In genomic region chr5:176599749-176600430, GRCh38 we compare ENCODE assay signal across 5 cellular contexts. TPM values are rescaled to one million over a fixed set of nuclear protein-coding genes. Genes with fewer than 3 reads are reported as not detected.
"Had no signal": no experiment of that assay in that cellular context is flagged by ENCODE, and none has a peak within 500 bp of the region (broad histone marks: within the 10 kb centered on the region; RNA-seq: fewer than 3 reads in every experiment).

No MANE protein-coding gene starts in this region.

RNA-seq across cellular contexts. Expression of gene SNCB, which starts 30.4 kb away (rescaled TPM):
- total RNA-seq: activated CD8-positive, alpha-beta memory T cell treated with anti-CD3 and anti-CD28 coated beads, Interleukin-2, amount 10 ng/mL, durations not matched to agents 7 days and 5 days; activated naive CD4-positive, alpha-beta T cell treated with anti-CD3 and anti-CD28 coated beads for 36 hours; T-helper 2 cell treated with Interferon-gamma antibody and Interleukin-4, amounts not matched to agents 100 ng/mL and 5 ng/mL, for 36 hours had no signal

RNA-seq across cellular contexts. Expression of gene EIF4E1B, which starts 30.6 kb away (rescaled TPM):
- total RNA-seq: activated CD8-positive, alpha-beta memory T cell treated with anti-CD3 and anti-CD28 coated beads, Interleukin-2, amount 10 ng/mL, durations not matched to agents 7 days and 5 days; activated naive CD4-positive, alpha-beta T cell treated with anti-CD3 and anti-CD28 coated beads for 36 hours; activated naive CD8-positive, alpha-beta T cell treated with anti-CD3 and anti-CD28 coated beads for 36 hours; cardiac muscle cell; T-helper 2 cell treated with Interferon-gamma antibody and Interleukin-4, amounts not matched to agents 100 ng/mL and 5 ng/mL, for 36 hours had no signal
